8 cellular contexts compared by ENCODE assay signal in genomic region chr2:55618649-55619055, GRCh38. TPM values are rescaled to one million over a fixed set of nuclear protein-coding genes. Genes with fewer than 3 reads are reported as not detected.
DNase-seq lines count a peak whose midpoint lies in the region; ATAC-seq, FAIRE-seq and TF ChIP-seq lines count a peak whose summit lies in the region.

No MANE protein-coding gene starts in this region.

- H3K4me2 ChIP-seq in GM12878 (ENCODE audit: control insufficient read depth, insufficient read depth) (peak overlapping the region; percentile 83), skeletal muscle satellite cell (ENCODE audit: low read length) (peak overlapping the region; percentile 76)

- TF ChIP-seq EP300 in GM12878 (IDR thresholded peaks at IDR 0.05; ENCODE audit: borderline replicate concordance in 1 of 2, control insufficient read depth in 1 of 2, low read depth in 2 of 2, low read length in 2 of 2), result no peak

- TF ChIP-seq RAD21 in GM12878 (IDR thresholded peaks at IDR 0.05; ENCODE audit: insufficient read depth, low read depth, low read length), result no peak

- no peaks in the 10 kb centered on the region for H3K9me3 Mint-ChIP-seq in HFFc6

- H3K4me3 Mint-ChIP-seq in HFFc6 (no peak overlapping the region), T-helper 17 cell (no peak overlapping the region)

- CTCF ChIA-PET in GM12878 (lab: Yijun Ruan, JAX), result interaction anchor here (0.6 to 1.5 kb wide), 7 partner anchors 19 to 99 kb away, joined by 3 to 4 read pairs (median 3); partner anchors contain the start of gene CFAP36

- H2AFZ ChIP-seq in GM12878 (ENCODE audit: control insufficient read depth, low read depth, low read length), result peak overlapping the region; percentile 90

- peak; percentile 12 for ATAC-seq in T-helper 17 cell
- peak; percentile 59 for ATAC-seq in GM12878

- H3K36me3 ChIP-seq in GM12878 (ENCODE audit: control insufficient read depth in 2 of 2, insufficient read depth in 2 of 2, low read length in 1 of 2), result peaks cover 0 to 9% of the 10 kb centered on the region in 2 experiments; a peak in 1 of 4 replicates
- peaks cover 13% of the 10 kb centered on the region for H3K36me3 ChIP-seq in skeletal muscle satellite cell (ENCODE audit: insufficient read depth, low read length)

- H3K4me3 ChIP-seq in GM12878, result peak overlapping the region; percentile 89
- H3K4me3 ChIP-seq in iPS-11a (ENCODE audit: low read depth, low read length), result peak overlapping the region; percentile 100
- H3K4me3 ChIP-seq in skeletal muscle satellite cell (ENCODE audit: low read length), result peak overlapping the region; percentile 96

- no peaks in the 10 kb centered on the region for H3K27me3 ChIP-seq in GM12878 (replicated peaks in 1 of 2; ENCODE audit: control insufficient read depth in 2 of 2, insufficient read depth in 2 of 2, low read length in 1 of 2)
- no peaks in the 10 kb centered on the region for H3K27me3 ChIP-seq in skeletal muscle satellite cell (ENCODE audit: control insufficient read depth, insufficient read depth, low read length)

- intact Hi-C loops in GM12878 (cut with micrococcal nuclease; ENCODE audit: unreplicated experiment), result loop anchor here (5.0 to 10.0 kb wide), 3 partner anchors 334 to 1044 kb away; partner anchors contain the start of genes CLHC1 and RPS27A

- under 1% methylated on average over 16 of the region's 16 CpGs for WGBS in GM12878 (ENCODE audit: insufficient coverage, insufficient replicate concordance, low lambda C conversion rate, missing lambda C conversion rate)

- H3K27ac ChIP-seq in GM12878 (ENCODE audit: control insufficient read depth, insufficient read depth), result peak overlapping the region; percentile 94

- RAD21 ChIA-PET in GM12878 (lab: Charles Lee; ENCODE audit: unreplicated experiment), result interaction anchor here (1.2 kb wide), 1 partner anchor 99 kb away, joined by 8 read pairs; the partner anchor contains the start of gene CFAP36

- POLR2A ChIA-PET in GM12878 (lab: Charles Lee), result interaction anchor here (1.1 to 3.1 kb wide), 3 partner anchors 18 to 620 kb away, joined by 3 to 23 read pairs (median 3); partner anchors contain the start of gene CFAP36

- H3K4me1 Mint-ChIP-seq in HFFc6 (ENCODE audit: low read depth), result peaks cover 17% of the 10 kb centered on the region
- peaks cover 50% of the 10 kb centered on the region for H3K4me1 Mint-ChIP-seq in T-helper 17 cell

- H4K20me1 ChIP-seq in GM12878 (ENCODE audit: control insufficient read depth, insufficient read depth), result 0 out of 2 replicates have a peak, but pooled peaks cover 3% of the 10 kb centered on the region

- H3K27me3 Mint-ChIP-seq in HFFc6 (ENCODE audit: insufficient read depth) (peaks cover 4% of the 10 kb centered on the region; the same call in 1 of the 2 replicates), T-helper 17 cell (no peaks in the 10 kb centered on the region)

- H3K36me3 Mint-ChIP-seq in HFFc6 (ENCODE audit: low read depth), result peaks cover 17% of the 10 kb centered on the region
- H3K36me3 Mint-ChIP-seq in T-helper 17 cell (ENCODE audit: low read depth), result no peaks in the 10 kb centered on the region

- H3K9ac ChIP-seq in GM12878 (ENCODE audit: control insufficient read depth, insufficient read depth, low read length), result peak overlapping the region; percentile 98
- H3K9ac ChIP-seq in skeletal muscle satellite cell (ENCODE audit: low read depth, low read length), result peak overlapping the region; percentile 94

- H3K9me3 ChIP-seq in T-helper 17 cell (ENCODE audit: control insufficient read depth, low read length, poor library complexity, severe bottlenecking) (no peaks in the 10 kb centered on the region), GM12878 (replicated peaks; ENCODE audit: control insufficient read depth, insufficient read depth, low read length) (no peaks in the 10 kb centered on the region), skeletal muscle satellite cell (replicated peaks; ENCODE audit: low read length) (no peaks in the 10 kb centered on the region)

- no TSS peak for BruUV-seq in GM12878 (replicated peaks; lab: Mats Ljungman, UMichigan)

- no peak overlapping the region for H3K27ac Mint-ChIP-seq in HFFc6
- H3K27ac Mint-ChIP-seq in T-helper 17 cell, result no peak overlapping the region

- peak; percentile 24; the same call in 1 of the 2 replicates for TF ChIP-seq POLR2A in GM12878 (IDR thresholded peaks at IDR 0.05; ENCODE audit: low read depth, low read length)

- SMC1A ChIA-PET in GM12878 (lab: Charles Lee; ENCODE audit: uncharacterized antibody, unreplicated experiment), result interaction anchor here (0.5 to 2.1 kb wide), 4 partner anchors 49 to 373 kb away, joined by 3 to 9 read pairs (median 3); partner anchors contain the start of gene CFAP36

- TF ChIP-seq CTCF in HFFc6 (IDR thresholded peaks at IDR 0.05) (no peak), GM12878 (IDR thresholded peaks at IDR 0.05 in 2 of 3, conservative IDR thresholded peaks at IDR 0.05 in 1 of 3; ENCODE audit: control insufficient read depth in 2 of 3, extremely low read depth in 1 of 3, insufficient read depth in 1 of 3, low read depth in 3 of 3, low read length in 3 of 3) (no peak)

- in situ Hi-C loops in GM12878 (cut with MboI), result no loop called here

- H3K79me2 ChIP-seq in GM12878 (ENCODE audit: control insufficient read depth, insufficient read depth, low read length), result peaks cover 86% of the 10 kb centered on the region

- FAIRE-seq in GM12878 (lab: Jason Lieb, UNC), result peak; percentile 76

- peak; percentile 59 for DNase-seq in NCI-H748 (lab: John Stamatoyannopoulos, UW; ENCODE audit: unreplicated experiment)
- no peak for DNase-seq in NCI-H748 treated with DMSO at 0.1 percent for 48 hours (lab: John Stamatoyannopoulos, UW)
- peak; percentile 49 for DNase-seq in HFFc6
- peak; percentile 58 for DNase-seq in MV-4-11 (lab: John Stamatoyannopoulos, UW)
- DNase-seq in T-helper 17 cell, result peak; percentile 22 to 35 (median 33)
- DNase-seq in GM12878 (ENCODE audit: low read depth, low spot score), result no peak

- H3K4me1 ChIP-seq in GM12878 (ENCODE audit: control insufficient read depth, insufficient read depth, low read length) (peaks cover 3% of the 10 kb centered on the region), skeletal muscle satellite cell (ENCODE audit: control insufficient read depth, insufficient read depth, low read length) (peaks cover 12% of the 10 kb centered on the region)

TF ChIP-seq in GM12878, 131 proteins besides CTCF, POLR2A, EP300 and RAD21 (continues in another document):
- TF ChIP-seq SREBF1 (IDR thresholded peaks at IDR 0.05; ENCODE audit: low read length) (peak; percentile 38; the same call in 1 of the 2 replicates), ASH2L (IDR thresholded peaks at IDR 0.05; ENCODE audit: borderline replicate concordance, low read depth) (no peak), RB1 (IDR thresholded peaks at IDR 0.05; ENCODE audit: borderline replicate concordance) (no peak), POU2F2 (IDR thresholded peaks at IDR 0.05; ENCODE audit: borderline replicate concordance, low read depth, low read length) (no peak), MTA3 (IDR thresholded peaks at IDR 0.05; ENCODE audit: borderline replicate concordance, low read length) (no peak), NBN (IDR thresholded peaks at IDR 0.05) (peak; percentile 35; the same call in 1 of the 2 replicates), SMAD5 (IDR thresholded peaks at IDR 0.05; ENCODE audit: low read depth) (no peak), SPI1 (IDR thresholded peaks at IDR 0.05; ENCODE audit: borderline replicate concordance, insufficient read depth, low read depth, low read length) (no peak), IKZF1 (conservative IDR thresholded peaks at IDR 0.05) (no peak), KAT2A (conservative IDR thresholded peaks at IDR 0.05; ENCODE audit: control insufficient read depth, low read depth, low read length) (no peak), NR2C2 (IDR thresholded peaks at IDR 0.05; ENCODE audit: borderline replicate concordance, control insufficient read depth, insufficient read length, low read depth) (no peak), TBL1XR1 (IDR thresholded peaks at IDR 0.05; ENCODE audit: low read depth, low read length) (no peak), SKIL (IDR thresholded peaks at IDR 0.05; ENCODE audit: low read depth, poor library complexity, severe bottlenecking) (no peak)

RNA-seq across cellular contexts. Expression of gene PPP4R3B, which starts 1.2 kb away (rescaled TPM):
- total RNA-seq in HFFc6 (2021; fragmentation: NEBNext Ultra II Directional; extraction: Animal tissue kit (Norgen Biotek cat#: 25700)), result 10 to 100 TPM; 37.1 to 43.1 (median 39.8) TPM
- total RNA-seq in T-helper 17 cell, result 10 to 100 TPM; 77.1 to 78.2 TPM
- 127 and 131 TPM in 2 replicates for total RNA-seq in GM12878 (2013; cell fraction: nucleolus; rRNA removed)
- total RNA-seq in GM12878 (2014; rRNA removed), result 48.1 and 58.5 TPM in 2 replicates
- 54.2 and 55.8 TPM in 2 replicates for total RNA-seq in GM12878 (2014; rRNA removed; fragmentation: Illumina TruSeq; extraction: Trizol)
- total RNA-seq in GM12878 (2021), result 47.0 and 50.5 TPM in 2 replicates
- 14.2 TPM for polyA plus RNA-seq in GM12878 (2011; ENCODE audit: low read depth)
- 42.3 and 65.1 TPM in 2 replicates for polyA plus RNA-seq in GM12878 (2011; rRNA removed)
- 13.8 and 14.6 TPM in 2 replicates for polyA plus RNA-seq in GM12878 (2011; cell fraction: cytosol; rRNA removed)
- polyA plus RNA-seq in GM12878 (2011; cell fraction: nucleus; rRNA removed), result 20.4 and 24.6 TPM in 2 replicates
- 26.3 and 32.9 TPM in 2 replicates for polyA plus RNA-seq in GM12878 (2012)
- polyA plus RNA-seq in GM12878 (2014; fragmentation: Illumina TruSeq; extraction: Trizol), result 50.3 and 58.4 TPM in 2 replicates
- 10 to 100 TPM; 10.9 to 15.3 TPM for polyA plus RNA-seq in GM12878 (2014; fragmentation: Nextera tagmentation; extraction: Ambion mirVana)
- 25.8 and 28.3 TPM in 2 replicates for polyA plus RNA-seq in GM12878 (2014; rRNA removed)
- polyA plus RNA-seq in GM12878 (2016; fragmentation: Nextera tagmentation; extraction: Ambion mirVana), result 10 to 100 TPM; 56.6 to 70.1 TPM
- polyA minus RNA-seq in GM12878 (2011; rRNA and poly(A)+ RNA removed), result 27.5 and 35.2 TPM in 2 replicates
- 21.1 and 23.9 TPM in 2 replicates for polyA minus RNA-seq in GM12878 (2011; cell fraction: cytosol; rRNA and poly(A)+ RNA removed)
- 25.9 and 44.9 TPM in 2 replicates for polyA minus RNA-seq in GM12878 (2011; cell fraction: nucleus; rRNA and poly(A)+ RNA removed)
- total RNA-seq in skeletal muscle satellite cell (2012; rRNA removed), result 34.1 and 38.0 TPM in 2 replicates

Comparison
In these comparisons a context has a peak if more than half of its experiments do, and no peak if none do; other contexts are left out.
1. DNase-seq: peak in NCI-H748 (single experiment), HFFc6 (single experiment), MV-4-11 (single experiment) and T-helper 17 cell (3 of 3); none in NCI-H748 treated with DMSO at 0.1 percent for 48 hours (single experiment) and GM12878 (single experiment).
2. Peak in every context shown above with its lines, with median percentiles within 50 percentile points of each other: H3K4me3 ChIP-seq.